8 cellular contexts compared by ENCODE assay signal in genomic region chr1:23567629-23567995, GRCh38. TPM values are rescaled to one million over a fixed set of nuclear protein-coding genes. Genes with fewer than 3 reads are reported as not detected.
DNase-seq lines count a peak whose midpoint lies in the region; ATAC-seq and TF ChIP-seq lines count a peak whose summit lies in the region.

No MANE protein-coding gene starts in this region.

- H3K4me1 Mint-ChIP-seq in CD4-positive, alpha-beta memory T cell: peaks cover 9 to 35% (median 17%) of the 10 kb centered on the region in 4 donors

- no peak overlapping the region for H3K27ac ChIP-seq in CD4-positive, alpha-beta memory T cell (ENCODE audit: low read depth, low read length)
- H3K27ac ChIP-seq in SJSA1: peak overlapping the region; percentile 90
- H3K27ac ChIP-seq in psoas muscle: peak overlapping the region; percentile 75
- peak overlapping the region in 2 of 4 donors; percentile 9 to 62 for H3K27ac ChIP-seq in body of pancreas

- H3K36me3 Mint-ChIP-seq in CD4-positive, alpha-beta memory T cell: no peaks in the 10 kb centered on the region

- H3K36me3 ChIP-seq in CD4-positive, alpha-beta memory T cell (ENCODE audit: insufficient read depth, low read length): no peaks in the 10 kb centered on the region
- H3K36me3 ChIP-seq in SJSA1 (no peaks in the 10 kb centered on the region), psoas muscle (ENCODE audit: insufficient read depth in 1 of 2, low read depth in 1 of 2) (no peaks in the 10 kb centered on the region), body of pancreas (replicated peaks in 1 of 2; ENCODE audit: insufficient read depth in 1 of 2, low read depth in 2 of 2) (no peaks in the 10 kb centered on the region)

- intact Hi-C loops in CD4-positive, alpha-beta memory T cell (cut with micrococcal nuclease): no loop called here
- intact Hi-C loops in psoas muscle (cut with DNase I): no loop called here
- intact Hi-C loops in body of pancreas (cut with DNase I): no loop called here

- no peak overlapping the region for H3K27ac Mint-ChIP-seq in CD4-positive, alpha-beta memory T cell

- peaks cover 0 to 2% (median 0%) of the 10 kb centered on the region in 8 donors for H3K9me3 Mint-ChIP-seq in CD4-positive, alpha-beta memory T cell

- DNase-seq in CD4-positive, alpha-beta memory T cell: no peak
- DNase-seq in SJSA1 (ENCODE audit: low read depth in 1 of 2, low spot score in 2 of 2): no peak
- DNase-seq in foreskin fibroblast: no peak
- DNase-seq in psoas muscle: no peak
- DNase-seq in stimulated activated CD4-positive, alpha-beta T cell treated with anti-CD3 and anti-CD28 coated beads, Interleukin-4, amount 100 ng/mL, for 24 hours: no peak
- DNase-seq in body of pancreas: no peak

- H3K27me3 Mint-ChIP-seq in CD4-positive, alpha-beta memory T cell: peaks cover 19 to 22% of the 10 kb centered on the region in 2 donors

- TF ChIP-seq CTCF in foreskin fibroblast (IDR thresholded peaks at IDR 0.05; ENCODE audit: low read depth, low read length) (no peak), psoas muscle (IDR thresholded peaks at IDR 0.05) (no peak), body of pancreas (IDR thresholded peaks at IDR 0.05) (no peak)

- POLR2A ChIA-PET in CD4-positive, alpha-beta memory T cell (lab: Charles Lee; ENCODE audit: partially characterized antibody): interaction anchor here (1.0 to 3.4 kb wide), 4 partner anchors 9 to 45 kb away, joined by 3 to 19 read pairs (median 6); partner anchors contain the start of gene ID3

- CTCF ChIA-PET in CD4-positive, alpha-beta memory T cell (lab: Charles Lee; ENCODE audit: partially characterized antibody): interaction anchor here (0.6 to 30.0 kb wide), 4 partner anchors 9 to 69 kb away, joined by 3 to 1081 read pairs (median 3); no protein-coding TSS in a partner anchor

- TF ChIP-seq POLR2A in body of pancreas (IDR thresholded peaks at IDR 0.05): no peak

- no peak overlapping the region for H3K4me3 ChIP-seq in CD4-positive, alpha-beta memory T cell (ENCODE audit: low read length in 2 of 2)
- H3K4me3 ChIP-seq in SJSA1 (peak overlapping the region; percentile 51; the same call in 1 of the 2 replicates), foreskin fibroblast (ENCODE audit: low read depth in 1 of 2, low read length in 2 of 2) (peak overlapping the region; percentile 28 to 54), psoas muscle (peak overlapping the region; percentile 83), body of pancreas (no peak overlapping the region)

- ATAC-seq in psoas muscle (peak; percentile 7 to 26 (median 12)), HG02884 (IDR thresholded peaks at IDR 0.05; ENCODE audit: unreplicated experiment) (no peak), body of pancreas (no peak), GM21717 (IDR thresholded peaks at IDR 0.05; ENCODE audit: unreplicated experiment) (no peak)

- H3K27me3 ChIP-seq in CD4-positive, alpha-beta memory T cell (ENCODE audit: insufficient read depth, low read length): peaks cover 7% of the 10 kb centered on the region
- no peaks in the 10 kb centered on the region for H3K27me3 ChIP-seq in SJSA1 (replicated peaks)
- peaks cover 0 to 4% (median 0%) of the 10 kb centered on the region in 3 donors for H3K27me3 ChIP-seq in psoas muscle (ENCODE audit: insufficient read depth in 3 of 3, low read length in 2 of 3)
- no peaks in the 10 kb centered on the region for H3K27me3 ChIP-seq in body of pancreas

- peak overlapping the region; percentile 57 to 83 (median 70) for H3K4me3 Mint-ChIP-seq in CD4-positive, alpha-beta memory T cell

- WGBS in psoas muscle, 3 donors: 68 to 75% (median 68%) methylated on average over 12 to 15 of the region's 15 CpGs
- 27 to 62% methylated on average over 3 to 15 of the region's 15 CpGs for WGBS in body of pancreas, 2 donors

- H3K4me1 ChIP-seq in CD4-positive, alpha-beta memory T cell (ENCODE audit: insufficient read depth, low read length): peaks cover 10% of the 10 kb centered on the region
- peaks cover 41% of the 10 kb centered on the region for H3K4me1 ChIP-seq in SJSA1 (replicated peaks)
- peaks cover 17% of the 10 kb centered on the region for H3K4me1 ChIP-seq in psoas muscle
- peaks cover 30% of the 10 kb centered on the region for H3K4me1 ChIP-seq in body of pancreas

- H3K9me3 ChIP-seq in CD4-positive, alpha-beta memory T cell (ENCODE audit: control insufficient read depth in 1 of 2, low read length in 2 of 2): no peaks in the 10 kb centered on the region
- H3K9me3 ChIP-seq in SJSA1 (replicated peaks) (no peaks in the 10 kb centered on the region), psoas muscle (no peaks in the 10 kb centered on the region), body of pancreas (no peaks in the 10 kb centered on the region)

RNA-seq across cellular contexts. Expression of gene ID3, which starts 8.3 kb away (rescaled TPM):
- total RNA-seq in CD4-positive, alpha-beta memory T cell: 10 to 100 TPM; 89.6 to 98.0 TPM
- 10 to 100 TPM in 1 of 2 donors, 1 to 10 TPM in 1; 8.9 to 20.1 TPM for polyA plus RNA-seq in CD4-positive, alpha-beta memory T cell
- 400 and 615 TPM in 2 replicates for total RNA-seq in SJSA1 (2014; rRNA removed; shearing (Covaris generic))
- total RNA-seq in psoas muscle (10 to 100 TPM; 17.8 to 97.3 (median 81.2) TPM), body of pancreas (100 to 1,000 TPM in 1 of 2 donors, 10 to 100 TPM in 1; 65.9 to 118 TPM)
- polyA plus RNA-seq in psoas muscle: 100 to 1,000 TPM in 1 of 3 donors, 10 to 100 TPM in 2; 26.8 to 126 (median 33.7) TPM

RNA-seq across cellular contexts. Expression of gene E2F2, which starts 36.6 kb away (rescaled TPM):
- total RNA-seq in CD4-positive, alpha-beta memory T cell: 1 to 10 TPM; 1.1 to 1.2 TPM
- polyA plus RNA-seq in CD4-positive, alpha-beta memory T cell: 1 to 10 TPM in 1 of 2 donors, under 1 TPM in 1; 0.69 to 1.1 TPM
- total RNA-seq in SJSA1 (2014; rRNA removed; shearing (Covaris generic)): 7.3 and 12.3 TPM in 2 replicates
- under 1 TPM in 3 of 4 donors, not detected in 1; 0.06 to 0.32 (median 0.17) TPM for total RNA-seq in psoas muscle
- under 1 TPM in 2 of 3 donors, not detected in 1; 0.03 to 0.05 TPM for polyA plus RNA-seq in psoas muscle
- total RNA-seq in body of pancreas: under 1 TPM in 1 of 2 donors, not detected in 1; under 0.01 TPM

Comparison
In these comparisons a context has a peak if more than half of its experiments do, and no peak if none do; other contexts are left out.
1. H3K4me3 ChIP-seq: peak in SJSA1 (single experiment), foreskin fibroblast (2 of 2) and psoas muscle (single experiment); none in CD4-positive, alpha-beta memory T cell (0 of 2) and body of pancreas (0 of 2).
2. ATAC-seq: peak in psoas muscle (4 of 4); none in HG02884 (single experiment), body of pancreas (single experiment) and GM21717 (single experiment).